In genomic region chr6:32223258-32224235, GRCh38 we compare ENCODE assay signal across 13 cellular contexts. TPM values are rescaled to one million over a fixed set of nuclear protein-coding genes. Genes with fewer than 3 reads are reported as not detected.
DNase-seq lines count a peak whose midpoint lies in the region; ATAC-seq and TF ChIP-seq lines count a peak whose summit lies in the region.
"Had no signal": no experiment of that assay in that cellular context is flagged by ENCODE, and none has a peak within 500 bp of the region (broad histone marks: within the 10 kb centered on the region; RNA-seq: fewer than 3 reads in every experiment).

Gene NOTCH4, minus strand, starts transcription at chr6:32224067. Its CDS starts 139 bp downstream, at chr6:32223928.

- in situ Hi-C loops in GM13976 (cut with MboI; ENCODE audit: low sequenced_read_pairs, unreplicated experiment) = no loop called here
- in situ Hi-C loops in G401 (cut with HindIII; ENCODE audit: low sequenced_read_pairs) = no loop called here

- no peak within 1 kb of the TSS for H3K4me3 Mint-ChIP-seq in brain
- no peak within 1 kb of the TSS for H3K4me3 Mint-ChIP-seq in stimulated activated effector memory CD8-positive, alpha-beta T cell treated with anti-CD3 and anti-CD28 coated beads, Interleukin-12 subunit alpha, Interleukin-12 subunit beta, amount 100 ng/mL, for 72 hours
- H3K4me3 Mint-ChIP-seq: activated T-cell treated with anti-CD3 and anti-CD28 coated beads, Interleukin-2, amount 50 U/mL, for 72 hours had no signal

- peak; percentile 67 for ATAC-seq in left lobe of liver
- ATAC-seq in stimulated activated effector memory CD8-positive, alpha-beta T cell treated with anti-CD3 and anti-CD28 coated beads, Interleukin-12 subunit alpha, Interleukin-12 subunit beta, amount 100 ng/mL, for 72 hours = no peak
- ATAC-seq: activated T-cell treated with anti-CD3 and anti-CD28 coated beads, Interleukin-2, amount 50 U/mL, for 72 hours had no signal

- TF ChIP-seq CTCF in brain (conservative IDR thresholded peaks at IDR 0.05) (no peak), GM13976 (IDR thresholded peaks at IDR 0.05; ENCODE audit: borderline replicate concordance, control extremely low read depth, extremely low read depth, insufficient read depth, missing control alignments) (no peak)

- H3K27me3 Mint-ChIP-seq in brain = peaks cover 23% of the 10 kb centered on the region

- DNase-seq in H7 (peak; percentile 28), left lobe of liver (ENCODE audit: low spot score) (no peak), NCI-H1417 (lab: John Stamatoyannopoulos, UW) (no peak), NCI-H1694 treated with DMSO at 0.1 percent for 48 hours (lab: John Stamatoyannopoulos, UW) (no peak), GM13976 (ENCODE audit: low spot score) (no peak), G401 (ENCODE audit: low spot score) (no peak)
- no peak for DNase-seq in stimulated activated effector memory CD8-positive, alpha-beta T cell treated with anti-CD3 and anti-CD28 coated beads, Interleukin-12 subunit alpha, Interleukin-12 subunit beta, amount 100 ng/mL, for 72 hours (ENCODE audit: low spot score in 2 of 2)
- DNase-seq: activated T-cell treated with anti-CD3 and anti-CD28 coated beads, Interleukin-2, amount 50 U/mL, for 72 hours; AML-193; NCI-H69; WERI-Rb-1 had no signal

- no peaks in the 10 kb centered on the region for H3K36me3 ChIP-seq in H7 (replicated peaks; ENCODE audit: control insufficient read depth, insufficient read depth, low read length)
- H3K36me3 ChIP-seq: SJSA1, WERI-Rb-1 had no signal

- peaks cover 15% of the 10 kb centered on the region; the same call in 1 of the 2 replicates for H3K27me3 ChIP-seq in H7 (ENCODE audit: control insufficient read depth, insufficient read depth, low read length)

- H3K27ac Mint-ChIP-seq in brain = peak within 1 kb of the TSS in 1 of 5 experiments; percentile 64
- H3K27ac Mint-ChIP-seq in stimulated activated effector memory CD8-positive, alpha-beta T cell treated with anti-CD3 and anti-CD28 coated beads, Interleukin-12 subunit alpha, Interleukin-12 subunit beta, amount 100 ng/mL, for 72 hours = peak within 1 kb of the TSS; percentile 82
- H3K27ac Mint-ChIP-seq: activated T-cell treated with anti-CD3 and anti-CD28 coated beads, Interleukin-2, amount 50 U/mL, for 72 hours had no signal

- no peak within 1 kb of the TSS for H3K4me3 ChIP-seq in H7 (ENCODE audit: insufficient read depth, low read depth, low read length)
- H3K4me3 ChIP-seq: SJSA1 had no signal

- no peaks in the 10 kb centered on the region for H3K36me3 Mint-ChIP-seq in brain
- no peaks in the 10 kb centered on the region for H3K36me3 Mint-ChIP-seq in stimulated activated effector memory CD8-positive, alpha-beta T cell treated with anti-CD3 and anti-CD28 coated beads, Interleukin-12 subunit alpha, Interleukin-12 subunit beta, amount 100 ng/mL, for 72 hours

- H3K4me1 Mint-ChIP-seq in brain = no peaks in the 10 kb centered on the region
- H3K4me1 Mint-ChIP-seq in stimulated activated effector memory CD8-positive, alpha-beta T cell treated with anti-CD3 and anti-CD28 coated beads, Interleukin-12 subunit alpha, Interleukin-12 subunit beta, amount 100 ng/mL, for 72 hours = peaks cover 7% of the 10 kb centered on the region

- H3K9me3 Mint-ChIP-seq in brain = no peaks in the 10 kb centered on the region
- H3K9me3 Mint-ChIP-seq in stimulated activated effector memory CD8-positive, alpha-beta T cell treated with anti-CD3 and anti-CD28 coated beads, Interleukin-12 subunit alpha, Interleukin-12 subunit beta, amount 100 ng/mL, for 72 hours = no peaks in the 10 kb centered on the region
- H3K9me3 Mint-ChIP-seq: activated T-cell treated with anti-CD3 and anti-CD28 coated beads, Interleukin-2, amount 50 U/mL, for 72 hours had no signal

RNA-seq across cellular contexts. Expression of gene NOTCH4, which starts in this region (rescaled TPM):
- 0.96 and 1.6 TPM in 2 replicates for total RNA-seq in H7 (2014; rRNA removed; shearing (Covaris generic))
- 30.2 TPM for polyA plus RNA-seq in brain (ENCODE audit: insufficient read depth, low read depth, low replicate concordance)
- total RNA-seq in left lobe of liver = 9.6 TPM
- 0.27 and 0.62 TPM in 2 replicates for total RNA-seq in G401 (2014; rRNA removed; shearing (Covaris generic))
